Comparison of ENCODE assay signal across 8 cellular contexts in the genomic region with DNA sequence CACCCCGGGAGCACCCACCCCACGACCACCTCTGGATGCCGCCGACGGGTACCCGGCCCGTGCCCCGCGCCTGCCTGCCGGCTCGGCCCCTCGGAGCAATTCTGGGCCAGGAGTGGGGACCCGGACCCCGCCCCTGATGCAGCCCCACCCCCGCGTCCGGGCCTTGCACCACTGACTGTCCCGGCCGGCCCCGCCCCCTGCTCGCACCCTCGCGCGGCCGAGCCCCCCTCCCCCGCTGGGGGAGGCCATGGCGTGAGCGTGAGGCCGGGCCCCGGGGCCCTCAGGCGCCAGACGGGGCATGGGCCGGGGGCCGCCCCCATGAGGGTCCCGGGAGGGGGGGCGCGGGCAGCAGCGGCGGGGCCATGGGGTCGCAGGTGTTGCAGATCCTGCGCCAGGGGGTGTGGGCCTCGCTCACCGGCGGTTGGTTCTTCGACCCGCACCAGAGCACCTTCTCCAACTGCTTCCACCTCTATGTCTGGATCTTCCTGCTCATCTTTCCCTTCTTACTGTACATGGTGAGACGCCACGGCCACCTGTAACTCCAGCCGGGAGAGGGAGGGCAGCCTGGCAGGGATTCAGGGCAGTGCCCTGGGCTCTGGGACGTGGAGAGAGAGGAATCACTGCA. TPM values are rescaled to one million over a fixed set of nuclear protein-coding genes. Genes with fewer than 3 reads are reported as not detected.
DNase-seq lines count a peak whose midpoint lies in the region; ATAC-seq and TF ChIP-seq lines count a peak whose summit lies in the region.

No MANE protein-coding gene starts in this region.

- peak overlapping the region; percentile 94 for H3K4me3 ChIP-seq in ACC112 (ENCODE audit: low read depth, low read length)
- peak overlapping the region; percentile 82 to 87 for H3K4me3 ChIP-seq in foreskin fibroblast (ENCODE audit: low read depth in 1 of 2, low read length in 2 of 2)
- H3K4me3 ChIP-seq in parathyroid adenoma (ENCODE audit: low read depth, low read length) = peak overlapping the region; percentile 67

- H3K9me3 ChIP-seq in parathyroid adenoma (ENCODE audit: control insufficient read depth, low read length) = no peaks in the 10 kb centered on the region

- CTCF ChIA-PET in activated CD4-positive, alpha-beta memory T cell treated with anti-CD3 and anti-CD28 coated beads, Interleukin-2, amount 10 ng/mL, durations not matched to agents 7 days and 5 days (lab: Charles Lee) = interaction anchor here (0.6 to 2.8 kb wide), 9 partner anchors 10 to 307 kb away, joined by 3 to 22 read pairs (median 7); a partner anchor contains a TSS

- peaks cover 43% of the 10 kb centered on the region for H3K36me3 Mint-ChIP-seq in activated CD4-positive, alpha-beta memory T cell treated with anti-CD3 and anti-CD28 coated beads, Interleukin-2, amount 10 ng/mL, durations not matched to agents 7 days and 5 days (ENCODE audit: low read depth)

- no peaks in the 10 kb centered on the region for H3K27me3 Mint-ChIP-seq in activated CD4-positive, alpha-beta memory T cell treated with anti-CD3 and anti-CD28 coated beads, Interleukin-2, amount 10 ng/mL, durations not matched to agents 7 days and 5 days

- H3K4me1 ChIP-seq in ACC112 (ENCODE audit: control insufficient read depth, insufficient read depth, low read length, unreplicated experiment) (peaks cover 34% of the 10 kb centered on the region), parathyroid adenoma (peaks cover 5% of the 10 kb centered on the region)

- peak overlapping the region; percentile 98 for H3K4me3 Mint-ChIP-seq in activated CD4-positive, alpha-beta memory T cell treated with anti-CD3 and anti-CD28 coated beads, Interleukin-2, amount 10 ng/mL, durations not matched to agents 7 days and 5 days

- H3K27me3 ChIP-seq in ACC112 (ENCODE audit: insufficient read depth, low read length) = no peaks in the 10 kb centered on the region
- no peaks in the 10 kb centered on the region for H3K27me3 ChIP-seq in parathyroid adenoma (ENCODE audit: control insufficient read depth, insufficient read depth, low read length)

- H3K9me3 Mint-ChIP-seq in activated CD4-positive, alpha-beta memory T cell treated with anti-CD3 and anti-CD28 coated beads, Interleukin-2, amount 10 ng/mL, durations not matched to agents 7 days and 5 days = no peaks in the 10 kb centered on the region

- peaks cover 8% of the 10 kb centered on the region; the same call in 1 of the 2 replicates for H3K36me3 ChIP-seq in ACC112 (ENCODE audit: insufficient read depth, low read length)
- H3K36me3 ChIP-seq in parathyroid adenoma (ENCODE audit: control insufficient read depth, insufficient read depth, low read length) = no peaks in the 10 kb centered on the region

- H3K4me2 ChIP-seq in parathyroid adenoma (ENCODE audit: low read length) = peak overlapping the region; percentile 66

- H3K27ac ChIP-seq in ACC112 (ENCODE audit: low read depth, low read length) = peak overlapping the region; percentile 82
- H3K27ac ChIP-seq in parathyroid adenoma = peak overlapping the region; percentile 80

- no peak overlapping the region for H3K9ac ChIP-seq in parathyroid adenoma

- POLR2A ChIA-PET in activated CD4-positive, alpha-beta memory T cell treated with anti-CD3 and anti-CD28 coated beads, Interleukin-2, amount 10 ng/mL, durations not matched to agents 7 days and 5 days (lab: Charles Lee) = interaction anchor here (0.9 to 6.9 kb wide), 28 partner anchors 10 to 499 kb away, joined by 3 to 82 read pairs (median 9); a partner anchor contains a TSS

- DNase-seq in GM13977 (ENCODE audit: low spot score) (peak; percentile 89), foreskin fibroblast (peak in 1 of 2 donors; percentile 63), SKM-1 (lab: John Stamatoyannopoulos, UW; ENCODE audit: unreplicated experiment) (no peak), midbrain (lab: John Stamatoyannopoulos, UW) (no peak)
- DNase-seq in activated CD4-positive, alpha-beta memory T cell treated with anti-CD3 and anti-CD28 coated beads, Interleukin-2, amount 10 ng/mL, durations not matched to agents 7 days and 5 days = peak; percentile 67

- in situ Hi-C loops in GM13977 (cut with MboI; ENCODE audit: low pct_unique_long_range_greater_than_20kb, low sequenced_read_pairs, unreplicated experiment) = no loop called here

- H3K79me2 ChIP-seq in ACC112 (ENCODE audit: control insufficient read depth, insufficient read depth, low read length, unreplicated experiment) (peaks cover 67% of the 10 kb centered on the region), parathyroid adenoma (no peaks in the 10 kb centered on the region)

- no peak overlapping the region for H2AFZ ChIP-seq in ACC112 (ENCODE audit: low read length, unreplicated experiment)
- H2AFZ ChIP-seq in parathyroid adenoma = no peak overlapping the region

- H3K27ac Mint-ChIP-seq in activated CD4-positive, alpha-beta memory T cell treated with anti-CD3 and anti-CD28 coated beads, Interleukin-2, amount 10 ng/mL, durations not matched to agents 7 days and 5 days = peak overlapping the region; percentile 95

- H3K4me1 Mint-ChIP-seq in activated CD4-positive, alpha-beta memory T cell treated with anti-CD3 and anti-CD28 coated beads, Interleukin-2, amount 10 ng/mL, durations not matched to agents 7 days and 5 days = peaks cover 39% of the 10 kb centered on the region

- ATAC-seq in HG03342 (IDR thresholded peaks at IDR 0.05; ENCODE audit: unreplicated experiment) = peak; percentile 7

- TF ChIP-seq CTCF in GM13977 (IDR thresholded peaks at IDR 0.05; ENCODE audit: extremely low read depth, insufficient read depth, missing control alignments) (no peak), foreskin fibroblast (IDR thresholded peaks at IDR 0.05; ENCODE audit: low read depth, low read length) (no peak), parathyroid adenoma (IDR thresholded peaks at IDR 0.05) (no peak)

RNA-seq across cellular contexts. Expression of a gene that starts 0.5 kb away (rescaled TPM):
- 10 to 100 TPM; 39.8 to 40.3 TPM for total RNA-seq in activated CD4-positive, alpha-beta memory T cell treated with anti-CD3 and anti-CD28 coated beads, Interleukin-2, amount 10 ng/mL, durations not matched to agents 7 days and 5 days

RNA-seq across cellular contexts. Expression of a gene that starts 2.0 kb away (rescaled TPM):
- total RNA-seq in activated CD4-positive, alpha-beta memory T cell treated with anti-CD3 and anti-CD28 coated beads, Interleukin-2, amount 10 ng/mL, durations not matched to agents 7 days and 5 days = 10 to 100 TPM; 67.2 to 71.8 TPM

RNA-seq across cellular contexts. Expression of a gene that starts 20.5 kb away (rescaled TPM):
- 1 to 10 TPM in 1 of 2 experiments, under 1 TPM in 1; 0.80 to 1.0 TPM for total RNA-seq in activated CD4-positive, alpha-beta memory T cell treated with anti-CD3 and anti-CD28 coated beads, Interleukin-2, amount 10 ng/mL, durations not matched to agents 7 days and 5 days

RNA-seq across cellular contexts. Expression of a gene that starts 21.8 kb away (rescaled TPM):
- 100 to 1,000 TPM; 201 to 205 TPM for total RNA-seq in activated CD4-positive, alpha-beta memory T cell treated with anti-CD3 and anti-CD28 coated beads, Interleukin-2, amount 10 ng/mL, durations not matched to agents 7 days and 5 days

RNA-seq across cellular contexts. Expression of a gene that starts 40.2 kb away (rescaled TPM):
- 100 to 1,000 TPM; 118 to 119 TPM for total RNA-seq in activated CD4-positive, alpha-beta memory T cell treated with anti-CD3 and anti-CD28 coated beads, Interleukin-2, amount 10 ng/mL, durations not matched to agents 7 days and 5 days

Comparison
In these comparisons a context has a peak if more than half of its experiments do, and no peak if none do; other contexts are left out.
1. DNase-seq: peak in GM13977 (single experiment) and activated CD4-positive, alpha-beta memory T cell treated with anti-CD3 and anti-CD28 coated beads, Interleukin-2, amount 10 ng/mL, durations not matched to agents 7 days and 5 days (single experiment); none in SKM-1 (single experiment) and midbrain (single experiment).
2. Peak in every context shown above with its lines, with median percentiles within 50 percentile points of each other: H3K4me3 ChIP-seq.